In genomic region chr22:30088468-30088867, GRCh38 we compare ENCODE assay signal across 27 cellular contexts. TPM values are rescaled to one million over a fixed set of nuclear protein-coding genes. Genes with fewer than 3 reads are reported as not detected.
"Had no signal": no experiment of that assay in that cellular context is flagged by ENCODE, and none has a peak within 500 bp of the region (broad histone marks: within the 10 kb centered on the region; RNA-seq: fewer than 3 reads in every experiment).

No MANE protein-coding gene starts in this region.

- H3K27me3 Mint-ChIP-seq: stimulated activated naive B cell treated with anti-CD40 and anti-IgM and Interleukin-4, amounts not matched to agents 10 μg/mL and 1 μg/mL and 100 μg/mL, for 72 hours had no signal

- H3K36me3 Mint-ChIP-seq: mesothelial cell of epicardium, natural killer cell, neural progenitor cell had no signal

- H3K27me3 ChIP-seq: hepatocyte, neural progenitor cell, neutrophil, sigmoid colon, testis, thyroid gland, upper lobe of left lung had no signal

- H3K36me3 ChIP-seq: left ventricle myocardium inferior, neural progenitor cell, neutrophil, prostate gland, sigmoid colon, stomach, thyroid gland, transverse colon, upper lobe of left lung had no signal

- H3K4me2 ChIP-seq: hepatocyte, neural progenitor cell had no signal

- H3K9ac ChIP-seq: neural progenitor cell had no signal

- H3K9me3 ChIP-seq: neutrophil, prostate gland, sigmoid colon, testis, thyroid gland, upper lobe of left lung had no signal

- H3K9me3 Mint-ChIP-seq: natural killer cell had no signal

- H3K4me3 ChIP-seq: hepatocyte, left ventricle myocardium inferior, lung, neural progenitor cell, prostate gland, sigmoid colon, smooth muscle cell, stomach, thyroid gland, upper lobe of left lung had no signal

- H3K4me3 Mint-ChIP-seq: mesothelial cell of epicardium; naive B cell; natural killer cell; nephron progenitor cell; neural progenitor cell; stimulated activated naive B cell treated with anti-CD40 and anti-IgM and Interleukin-4, amounts not matched to agents 10 μg/mL and 1 μg/mL and 100 μg/mL, for 72 hours had no signal

- H3K4me1 ChIP-seq: left ventricle myocardium inferior, neural progenitor cell, prostate gland, testis, thyroid gland had no signal

- DNase-seq: islet precursor cell; left ventricle myocardium inferior; natural killer cell; occipital lobe; sigmoid colon; stimulated activated CD4-positive, alpha-beta T cell treated with anti-CD3 and anti-CD28 coated beads, Interleukin-4, amount 100 ng/mL, for 1 hour had no signal

- H3K27ac ChIP-seq: hepatocyte, left ventricle myocardium inferior, neural progenitor cell, neutrophil, prostate gland, stomach, testis, thyroid gland, upper lobe of left lung had no signal

- H3K79me2 ChIP-seq: hepatocyte had no signal

- H2AFZ ChIP-seq: hepatocyte, neural progenitor cell had no signal

- H3K4me1 Mint-ChIP-seq: mesothelial cell of epicardium; naive B cell; natural killer cell; nephron progenitor cell; neural progenitor cell; stimulated activated naive B cell treated with anti-CD40 and anti-IgM and Interleukin-4, amounts not matched to agents 10 μg/mL and 1 μg/mL and 100 μg/mL, for 72 hours had no signal

- H3K27ac Mint-ChIP-seq: mesothelial cell of epicardium; naive B cell; natural killer cell; nephron progenitor cell; neural progenitor cell; stimulated activated naive B cell treated with anti-CD40 and anti-IgM and Interleukin-4, amounts not matched to agents 10 μg/mL and 1 μg/mL and 100 μg/mL, for 72 hours had no signal

RNA-seq across cellular contexts. Expression of gene HORMAD2, which starts 8.2 kb away (rescaled TPM):
- total RNA-seq: hepatocyte, kidney epithelial cell, left ventricle myocardium inferior, lower leg skin, mesothelial cell of epicardium, mononuclear cell, natural killer cell, osteocyte, right cardiac atrium, sigmoid colon, stomach, thyroid gland, transverse colon, urinary bladder had no signal
- polyA plus RNA-seq: hepatocyte, right cardiac atrium, sigmoid colon, smooth muscle cell, stomach had no signal
